8 cellular contexts compared by ENCODE assay signal in the genomic region with DNA sequence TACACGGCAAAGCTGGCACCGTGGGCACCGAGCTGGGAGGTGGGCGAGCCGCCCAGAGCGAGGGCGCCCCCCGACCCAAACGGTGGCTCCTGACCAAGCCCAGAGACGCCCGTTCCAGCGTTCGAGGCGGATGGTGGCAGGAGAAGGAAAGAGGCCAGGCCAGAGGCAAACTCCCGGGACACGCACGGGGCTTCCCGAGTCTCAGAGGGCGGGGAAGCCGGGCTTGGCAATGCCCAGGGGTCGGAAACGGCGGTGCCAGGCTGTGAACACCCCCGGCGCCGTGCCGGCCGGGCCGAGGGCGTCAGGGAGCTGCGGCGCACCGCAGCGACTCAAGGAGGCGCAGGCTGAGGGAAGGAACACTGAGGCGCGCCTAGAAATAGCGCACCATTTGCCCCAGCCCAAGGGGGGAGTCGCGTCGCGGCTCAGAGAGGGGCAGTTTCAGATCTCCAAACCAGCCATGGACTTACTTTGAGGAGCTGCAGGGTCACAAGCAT. TPM values are rescaled to one million over a fixed set of nuclear protein-coding genes. Genes with fewer than 3 reads are reported as not detected.
DNase-seq lines count a peak whose midpoint lies in the region; ATAC-seq and TF ChIP-seq lines count a peak whose summit lies in the region.

No MANE protein-coding gene starts in this region.

- H3K79me1 ChIP-seq in IMR-90 (ENCODE audit: low read depth in 1 of 2, low read length in 2 of 2): peaks cover 18 to 31% of the 10 kb centered on the region in 2 experiments

- peak overlapping the region; percentile 49 to 79; a peak in 3 of 4 replicates for H4K8ac ChIP-seq in IMR-90 (ENCODE audit: low read depth in 2 of 2, low read length in 2 of 2)

- H3K9me1 ChIP-seq in IMR-90 (ENCODE audit: insufficient read depth, low read length): peaks cover 9% of the 10 kb centered on the region

- H2AK5ac ChIP-seq in IMR-90 (ENCODE audit: low read depth, low read length): peak overlapping the region; percentile 88

- no peak for TF ChIP-seq RAD21 in IMR-90 (IDR thresholded peaks at IDR 0.05; ENCODE audit: low read length)

- H3K4me2 ChIP-seq in IMR-90 (ENCODE audit: low read depth, low read length): peak overlapping the region; percentile 95

- BruUV-seq in IMR-90 (replicated peaks; lab: Mats Ljungman, UMichigan): TSS peak; percentile 33

- intact Hi-C loops in IMR-90 (cut with micrococcal nuclease): loop anchor here (2.0 to 5.0 kb wide), 3 partner anchors 107 to 373 kb away; no protein-coding TSS in a partner anchor

- WGBS in IMR-90 (ENCODE audit: extremely low coverage in 2 of 2, insufficient read length in 1 of 2), 2 experiments: 0% methylated on average over 23 of the region's 42 CpGs; no CpG with 5 or more reads in 1 of the 2 experiments
- WGBS in adipose tissue, 3 donors: 0 to 2% (median 1%) methylated on average over 39 to 42 of the region's 42 CpGs

- H2BK5ac ChIP-seq in IMR-90 (ENCODE audit: low read depth, low read length, poor library complexity, severe bottlenecking): peak overlapping the region; percentile 92

- H3K27me3 ChIP-seq in IMR-90 (ENCODE audit: control insufficient read depth, insufficient read depth, low read length): no peaks in the 10 kb centered on the region
- peaks cover 15% of the 10 kb centered on the region; the same call in 1 of the 2 replicates for H3K27me3 ChIP-seq in iPS-20b (ENCODE audit: insufficient read depth, low read length)

- peaks cover 54% of the 10 kb centered on the region for H4K20me1 ChIP-seq in IMR-90 (ENCODE audit: insufficient read depth, low read length)

- DNase-seq in GM12865 (ENCODE audit: low read depth) (no peak), IMR-90 (no peak), H4 (ENCODE audit: low spot score) (no peak), NCI-H187 (lab: John Stamatoyannopoulos, UW) (no peak)
- DNase-seq in stimulated activated naive CD8-positive, alpha-beta T cell treated with anti-CD3 and anti-CD28 coated beads, Interleukin-15, Interleukin-2, amounts not matched to agents 100 U/mL and 50 U/mL, for 24 hours: peak; percentile 48

- peak overlapping the region; percentile 86 for H4K91ac ChIP-seq in IMR-90 (ENCODE audit: insufficient read depth, low read depth, low read length)

- H3K4me1 ChIP-seq in IMR-90 (ENCODE audit: control insufficient read depth, insufficient read depth, low read length): peaks cover 35% of the 10 kb centered on the region
- H3K4me1 ChIP-seq in iPS-20b (ENCODE audit: insufficient read depth, low read length): peaks cover 44% of the 10 kb centered on the region

- H3K18ac ChIP-seq in IMR-90 (ENCODE audit: low read depth, low read length): peak overlapping the region; percentile 74; the same call in 1 of the 2 replicates

- H2AK9ac ChIP-seq in IMR-90 (replicated peaks; ENCODE audit: low read depth, low read length, poor library complexity): peak overlapping the region; percentile 94

- CTCF ChIA-PET in IMR-90 (lab: Yijun Ruan, JAX): interaction anchor here (0.6 to 3.2 kb wide), 5 partner anchors 30 to 224 kb away, joined by 3 to 15 read pairs (median 3); no protein-coding TSS in a partner anchor

- peak overlapping the region; percentile 97 for H3K9ac ChIP-seq in IMR-90 (ENCODE audit: low read depth, low read length)
- H3K9ac ChIP-seq in iPS-20b (ENCODE audit: low read depth, low read length): peak overlapping the region; percentile 96

- H4K5ac ChIP-seq in IMR-90 (ENCODE audit: low read depth, low read length): peak overlapping the region; percentile 53

- H2BK15ac ChIP-seq in IMR-90 (ENCODE audit: low read depth, low read length): no peak overlapping the region; the same call in 2 of the 3 replicates

- peak overlapping the region; percentile 80 for H3K27ac ChIP-seq in IMR-90 (ENCODE audit: insufficient read depth, low read length)
- peak overlapping the region; percentile 7 for H3K27ac ChIP-seq in adipose tissue (ENCODE audit: low read depth, low read length)
- peak overlapping the region; percentile 83 for H3K27ac ChIP-seq in iPS-20b (ENCODE audit: low read length)

- H3K23ac ChIP-seq in IMR-90 (ENCODE audit: low read depth, low read length): peak overlapping the region; percentile 98

- H3K4ac ChIP-seq in IMR-90 (ENCODE audit: low read depth, low read length): peak overlapping the region; percentile 92

- H3K36me3 ChIP-seq in IMR-90 (ENCODE audit: control insufficient read depth, insufficient read depth, low read length) (peaks cover 2% of the 10 kb centered on the region; the same call in 1 of the 2 replicates), iPS-20b (ENCODE audit: insufficient read depth, low read depth, low read length) (peaks cover 24% of the 10 kb centered on the region; the same call in 1 of the 2 replicates)

- TF ChIP-seq POLR2A in IMR-90 (IDR thresholded peaks at IDR 0.05; ENCODE audit: low read depth, low read length): no peak

- peak overlapping the region; percentile 64 for H3K56ac ChIP-seq in IMR-90 (ENCODE audit: extremely low read depth, insufficient read depth, low read length)

- peak overlapping the region; percentile 90 for H2AFZ ChIP-seq in IMR-90 (replicated peaks; ENCODE audit: low read length, poor library complexity)

- ATAC-seq in GM21515 (IDR thresholded peaks at IDR 0.05; ENCODE audit: unreplicated experiment): peak; percentile 43
- peak; percentile 24 for ATAC-seq in IMR-90 (ENCODE audit: low read depth)
- peak; percentile 60 for ATAC-seq in stimulated activated naive CD8-positive, alpha-beta T cell treated with anti-CD3 and anti-CD28 coated beads, Interleukin-15, Interleukin-2, amounts not matched to agents 100 U/mL and 50 U/mL, for 24 hours

- H2BK20ac ChIP-seq in IMR-90 (ENCODE audit: low read depth, low read length): no peak overlapping the region

- peak overlapping the region; percentile 92 for H3K14ac ChIP-seq in IMR-90 (replicated peaks; ENCODE audit: low read depth, low read length)

- H3K4me3 ChIP-seq in GM12865 (ENCODE audit: low read depth, low read length) (peak overlapping the region; percentile 63), IMR-90 (ENCODE audit: insufficient read depth, low read depth, low read length) (peak overlapping the region; percentile 68), iPS-20b (ENCODE audit: low read length) (peak overlapping the region; percentile 96)

- H2BK120ac ChIP-seq in IMR-90 (ENCODE audit: low read depth, low read length): peak overlapping the region; percentile 43

- TF ChIP-seq CTCF in GM12865 (IDR thresholded peaks at IDR 0.05; ENCODE audit: insufficient read depth, low read depth, low read length, missing control alignments): no peak
- TF ChIP-seq CTCF in IMR-90 (conservative IDR thresholded peaks at IDR 0.05; ENCODE audit: low read depth, low read length): peak; percentile 27; the same call in 1 of the 2 replicates

- POLR2A ChIA-PET in IMR-90 (lab: Charles Lee; ENCODE audit: unreplicated experiment): interaction anchor here (0.6 to 0.7 kb wide), 3 partner anchors 13 to 26 kb away, joined by 5 to 6 read pairs (median 6); no protein-coding TSS in a partner anchor

- dilution Hi-C loops in IMR-90 (cut with HindIII; ENCODE audit: low sequenced_read_pairs, unreplicated experiment): no loop called here

- in situ Hi-C loops in IMR-90 (cut with MboI; ENCODE audit: low sequenced_read_pairs): loop anchor here (5.0 kb wide), 1 partner anchor 223 kb away; no protein-coding TSS in a partner anchor

- H3K9me3 ChIP-seq in IMR-90 (ENCODE audit: control insufficient read depth, insufficient read depth, low read length): no peaks in the 10 kb centered on the region
- no peaks in the 10 kb centered on the region for H3K9me3 ChIP-seq in iPS-20b (ENCODE audit: insufficient read depth, low read depth, low read length)

TF ChIP-seq in IMR-90, 13 proteins besides CTCF, POLR2A, EP300 and RAD21:
- TF ChIP-seq MAZ (IDR thresholded peaks at IDR 0.05; ENCODE audit: borderline replicate concordance, low read depth, low read length): no peak
- TF ChIP-seq RFX5 (IDR thresholded peaks at IDR 0.05; ENCODE audit: low read depth, low read length): no peak
- TF ChIP-seq MXI1 (IDR thresholded peaks at IDR 0.05; ENCODE audit: borderline replicate concordance, low read depth, low read length): no peak
- TF ChIP-seq RCOR1 (IDR thresholded peaks at IDR 0.05; ENCODE audit: insufficient replicate concordance, low read length): no peak
- no peak for TF ChIP-seq NFE2L2 (IDR thresholded peaks at IDR 0.05; ENCODE audit: low read depth, low read length)
- no peak; the same call in 1 of the 2 replicates for TF ChIP-seq CHD1 (IDR thresholded peaks at IDR 0.05; ENCODE audit: low read depth, low read length)
- no peak for TF ChIP-seq FOS (IDR thresholded peaks at IDR 0.05; ENCODE audit: low read depth, low read length)
- no peak for TF ChIP-seq CEBPB (IDR thresholded peaks at IDR 0.05; ENCODE audit: low read depth, low read length)
- no peak for TF ChIP-seq SMC3 (IDR thresholded peaks at IDR 0.05; ENCODE audit: low read depth, low read length)
- TF ChIP-seq, protein P1, sequence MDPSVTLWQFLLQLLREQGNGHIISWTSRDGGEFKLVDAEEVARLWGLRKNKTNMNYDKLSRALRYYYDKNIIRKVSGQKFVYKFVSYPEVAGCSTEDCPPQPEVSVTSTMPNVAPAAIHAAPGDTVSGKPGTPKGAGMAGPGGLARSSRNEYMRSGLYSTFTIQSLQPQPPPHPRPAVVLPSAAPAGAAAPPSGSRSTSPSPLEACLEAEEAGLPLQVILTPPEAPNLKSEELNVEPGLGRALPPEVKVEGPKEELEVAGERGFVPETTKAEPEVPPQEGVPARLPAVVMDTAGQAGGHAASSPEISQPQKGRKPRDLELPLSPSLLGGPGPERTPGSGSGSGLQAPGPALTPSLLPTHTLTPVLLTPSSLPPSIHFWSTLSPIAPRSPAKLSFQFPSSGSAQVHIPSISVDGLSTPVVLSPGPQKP (IDR thresholded peaks at IDR 0.05; ENCODE audit: borderline replicate concordance, low read depth, low read length): no peak

RNA-seq across cellular contexts. Expression of gene SPRY4, which starts 0.4 kb away (rescaled TPM):
- total RNA-seq in IMR-90 (2012; rRNA removed): 8.4 and 10.3 TPM in 2 replicates
- polyA plus RNA-seq in IMR-90 (2012; rRNA removed) (21.0 and 22.1 TPM in 2 replicates), adipose tissue (10 to 100 TPM in 2 of 3 donors, 1 to 10 TPM in 1; 4.0 to 34.1 (median 17.8) TPM)
- 13.3 and 14.6 TPM in 2 replicates for polyA plus RNA-seq in IMR-90 (2012; cell fraction: cytosol; rRNA removed)
- polyA plus RNA-seq in IMR-90 (2012; cell fraction: nucleus; rRNA removed; ENCODE audit: low replicate concordance): 59.8 and 89.3 TPM in 2 replicates
- 3.9 and 6.4 TPM in 2 replicates for total RNA-seq in H4 (2014; rRNA removed; shearing (Covaris generic))

Comparison
In these comparisons a context has a peak if more than half of its experiments do, and no peak if none do; other contexts are left out.
1. H3K27ac ChIP-seq: peak in every context shown above with its lines; median percentile 83 in iPS-20b; 80 in IMR-90; 7 in adipose tissue.